In genomic region chr1:32906652-32907051, GRCh38 we compare ENCODE assay signal across 23 cellular contexts. TPM values are rescaled to one million over a fixed set of nuclear protein-coding genes. Genes with fewer than 3 reads are reported as not detected.
DNase-seq lines count a peak whose midpoint lies in the region; ATAC-seq, FAIRE-seq and TF ChIP-seq lines count a peak whose summit lies in the region.
"Had no signal": no experiment of that assay in that cellular context is flagged by ENCODE, and none has a peak within 500 bp of the region (broad histone marks: within the 10 kb centered on the region; RNA-seq: fewer than 3 reads in every experiment).

No MANE protein-coding gene starts in this region.

- no peak for TF ChIP-seq POLR2A in K562 (conservative IDR thresholded peaks at IDR 0.05)

- H3K9me1 ChIP-seq in K562 (ENCODE audit: control insufficient read depth, insufficient read depth, low read length), result no peaks in the 10 kb centered on the region

- peaks cover 0 to 2% of the 10 kb centered on the region in 2 experiments; a peak in 4 of 5 replicates for H3K4me1 ChIP-seq in K562 (replicated peaks in 1 of 2; ENCODE audit: control insufficient read depth in 2 of 2, insufficient read depth in 2 of 2, low read length in 2 of 2)
- H3K4me1 ChIP-seq in colonic mucosa, result no peaks in the 10 kb centered on the region
- no peaks in the 10 kb centered on the region for H3K4me1 ChIP-seq in osteoblast (ENCODE audit: insufficient read depth, low read length)
- H3K4me1 ChIP-seq: Caco-2 had no signal

- peak overlapping the region; percentile 89 for H3K27ac ChIP-seq in 22Rv1
- no peak overlapping the region for H3K27ac ChIP-seq in K562 (ENCODE audit: extremely low read depth, low read depth, low read length)
- peak overlapping the region; percentile 30 for H3K27ac ChIP-seq in colonic mucosa
- H3K27ac ChIP-seq in osteoblast (ENCODE audit: low read depth, low read length), result no peak overlapping the region
- H3K27ac ChIP-seq: BLaER1, C4-2B, GM23248 had no signal

- H3K9ac ChIP-seq in K562 (ENCODE audit: insufficient read depth in 1 of 2, low read depth in 2 of 2, low read length in 2 of 2) (no peak overlapping the region), colonic mucosa (ENCODE audit: low read depth in 2 of 2, low read length in 2 of 2) (peak overlapping the region in 1 of 2 donors; percentile 43)
- H3K9ac ChIP-seq: BLaER1, GM23248 had no signal

- peaks cover 2% of the 10 kb centered on the region; the same call in 1 of the 2 replicates for H3K9me3 ChIP-seq in K562 (replicated peaks; ENCODE audit: control insufficient read depth, insufficient read depth, low read depth, low read length)
- H3K9me3 ChIP-seq in colonic mucosa, result no peaks in the 10 kb centered on the region
- H3K9me3 ChIP-seq in osteoblast (ENCODE audit: low read depth, low read length), result no peaks in the 10 kb centered on the region
- H3K9me3 ChIP-seq: Caco-2 had no signal

- H3K4me3 ChIP-seq in K562 (no peak overlapping the region), colonic mucosa (no peak overlapping the region), osteoblast (ENCODE audit: insufficient read depth, low read length) (no peak overlapping the region)
- H3K4me3 ChIP-seq: BLaER1, GM23248 had no signal

- no TSS peak for BruUV-seq in K562 (replicated peaks; lab: Mats Ljungman, UMichigan)

- ATAC-seq in K562 (peak; percentile 53; the same call in 2 of the 3 replicates), omental fat pad (ENCODE audit: low FRiP score) (no peak), HG02981 (IDR thresholded peaks at IDR 0.05; ENCODE audit: unreplicated experiment) (no peak)
- ATAC-seq: CD8-positive, alpha-beta T cell had no signal

- in situ Hi-C loops in K562 (cut with MboI), result no loop called here

- H3K27me3 ChIP-seq in K562 (ENCODE audit: control insufficient read depth in 2 of 2, insufficient read depth in 2 of 2, low read length in 2 of 2) (peaks cover 12 to 13% of the 10 kb centered on the region in 2 experiments; a peak in 4 of 5 replicates), colonic mucosa (no peaks in the 10 kb centered on the region), osteoblast (ENCODE audit: insufficient read depth, low read length) (peaks cover 6% of the 10 kb centered on the region)
- H3K27me3 ChIP-seq: BLaER1 had no signal

- no peaks in the 10 kb centered on the region for H3K36me3 ChIP-seq in K562 (ENCODE audit: control insufficient read depth, insufficient read depth, low read length)
- no peaks in the 10 kb centered on the region for H3K36me3 ChIP-seq in colonic mucosa
- no peaks in the 10 kb centered on the region for H3K36me3 ChIP-seq in osteoblast (ENCODE audit: insufficient read depth, low read length)
- H3K36me3 ChIP-seq: BLaER1 had no signal

- no peak overlapping the region for H3K4me2 ChIP-seq in K562 (ENCODE audit: insufficient read depth, low read length)
- H3K4me2 ChIP-seq in osteoblast (ENCODE audit: insufficient read depth, low read length), result no peak overlapping the region
- H3K4me2 ChIP-seq: BLaER1 had no signal

- no peaks in the 10 kb centered on the region for H4K20me1 ChIP-seq in K562 (replicated peaks; ENCODE audit: control insufficient read depth, insufficient read depth, low read length)
- H4K20me1 ChIP-seq in osteoblast (ENCODE audit: insufficient read depth, low read length), result no peaks in the 10 kb centered on the region
- H4K20me1 ChIP-seq: BLaER1 had no signal

- H2AFZ ChIP-seq in K562 (ENCODE audit: low read depth, low read length) (no peak overlapping the region), osteoblast (ENCODE audit: low read length) (no peak overlapping the region)

- 34% methylated on average over 7 of the region's 7 CpGs for WGBS in K562 (ENCODE audit: insufficient coverage, low coverage, missing lambda C conversion rate)

- TF ChIP-seq EP300 in K562 (IDR thresholded peaks at IDR 0.05; ENCODE audit: low read length), result no peak

- FAIRE-seq in K562 (lab: Jason Lieb, UNC), result no peak
- FAIRE-seq: G401.6, GM12892, H1 had no signal

- DNase-seq in K562 (ENCODE audit: extremely low read depth in 1 of 4, low spot score in 3 of 4) (no peak), colonic mucosa (no peak), osteoblast (ENCODE audit: insufficient read length, low spot score, missing footprints) (peak; percentile 41), omental fat pad (ENCODE audit: low spot score) (no peak)
- DNase-seq in effector CD8-positive, alpha-beta T cell (lab: John Stamatoyannopoulos, UW), result no peak
- no peak for DNase-seq in stimulated activated CD4-positive, alpha-beta T cell treated with anti-CD3 and anti-CD28 coated beads, Interleukin-15, amount 100 ng/mL, for 24 hours
- DNase-seq: Caco-2; CD4-positive, CD25-positive, alpha-beta regulatory T cell; CD8-positive, alpha-beta T cell; DMS153; DND-41; GM23248; H7; HCEC 1CT had no signal

- CTCF ChIA-PET in K562 (lab: Yijun Ruan, JAX; ENCODE audit: low intra/inter-chr PET ratio), result no interaction called here

- TF ChIP-seq RAD21 in K562 (CRISPR knock-in tag; conservative IDR thresholded peaks at IDR 0.05 in 1 of 2, IDR thresholded peaks at IDR 0.05 in 1 of 2), result no peak

- intact Hi-C loops in K562 (cut with micrococcal nuclease), result no loop called here
- intact Hi-C loops in colonic mucosa (cut with DNase I), result no loop called here

- POLR2A ChIA-PET in K562 (lab: Yijun Ruan, JAX), result interaction anchor here (0.6 to 2.4 kb wide), 5 partner anchors 9 to 444 kb away, joined by 3 to 12 read pairs (median 4); no protein-coding TSS in a partner anchor

- TF ChIP-seq CTCF in 22Rv1 (IDR thresholded peaks at IDR 0.05) (no peak), K562 (IDR thresholded peaks at IDR 0.05 in 2 of 3, conservative IDR thresholded peaks at IDR 0.05 in 1 of 3; ENCODE audit: insufficient read depth in 2 of 3, low read depth in 1 of 3, low read length in 3 of 3) (no peak), colonic mucosa (IDR thresholded peaks at IDR 0.05) (no peak), osteoblast (IDR thresholded peaks at IDR 0.05; ENCODE audit: extremely low read depth, low read depth, low read length) (no peak), omental fat pad (IDR thresholded peaks at IDR 0.05) (no peak)

- H3K79me2 ChIP-seq in K562 (ENCODE audit: control insufficient read depth, insufficient read depth, low read length), result no peaks in the 10 kb centered on the region
- no peaks in the 10 kb centered on the region for H3K79me2 ChIP-seq in osteoblast (ENCODE audit: insufficient read depth, low read length)

RNA-seq across cellular contexts. Expression of gene TMEM54, which starts 5.5 kb away (rescaled TPM):
- 2.4 and 10.2 TPM in 2 replicates for total RNA-seq in K562 (2011; cell fraction: chromatin; rRNA removed; ENCODE audit: low replicate concordance)
- total RNA-seq in K562 (2011; cell fraction: nucleolus; rRNA removed), result 19.3 and 19.7 TPM in 2 replicates
- total RNA-seq in K562 (2011; cell fraction: nucleoplasm; rRNA removed), result 14.0 and 21.6 TPM in 2 replicates
- 12.8 and 14.5 TPM in 2 replicates for total RNA-seq in K562 (2014; rRNA removed)
- 1.2 and 2.1 TPM in 2 replicates for total RNA-seq in K562 (2014; rRNA removed; fragmentation: Illumina TruSeq; extraction: Trizol)
- total RNA-seq in K562 (2015; rRNA removed; fragmentation: Illumina TruSeq; extraction: Trizol), result 3.8 TPM in 2 replicates
- 13.1 and 15.1 TPM in 2 replicates for total RNA-seq in K562 (2021)
- polyA plus RNA-seq in K562 (2011; rRNA removed), result 16.2 and 31.0 TPM in 2 replicates
- 75.0 and 104 TPM in 2 replicates for polyA plus RNA-seq in K562 (2011; cell fraction: cytosol; rRNA removed)
- 24.7 and 26.3 TPM in 2 replicates for polyA plus RNA-seq in K562 (2011; cell fraction: nucleus; rRNA removed)
- polyA plus RNA-seq in K562 (2012), result 26.4 and 45.9 TPM in 2 replicates
- polyA plus RNA-seq in K562 (2014; fragmentation: Illumina TruSeq; extraction: Trizol), result 8.2 and 11.8 TPM in 2 replicates
- 1 to 10 TPM in 1 of 2 experiments, under 1 TPM in 1; 1.00 to 1.7 TPM for polyA plus RNA-seq in K562 (2014; fragmentation: Nextera tagmentation; extraction: Ambion mirVana)
- 9.8 and 13.3 TPM in 2 replicates for polyA plus RNA-seq in K562 (2014; rRNA removed)
- 5.4 and 6.5 TPM in 2 replicates for polyA minus RNA-seq in K562 (2011; rRNA and poly(A)+ RNA removed)
- 8.6 and 15.1 TPM in 2 replicates for polyA minus RNA-seq in K562 (2011; cell fraction: cytosol; rRNA and poly(A)+ RNA removed)
- polyA minus RNA-seq in K562 (2011; cell fraction: nucleus; rRNA and poly(A)+ RNA removed), result 4.2 TPM in 2 replicates
- 100 to 1,000 TPM; 715 to 878 TPM for total RNA-seq in colonic mucosa
- total RNA-seq in osteoblast, result 16.5 and 22.4 TPM in 2 replicates
- 10 to 100 TPM; 16.2 to 70.1 (median 26.4) TPM for total RNA-seq in omental fat pad
- total RNA-seq: B cell; CD4-positive, CD25-positive, alpha-beta regulatory T cell; CD8-positive, alpha-beta T cell had no signal
- polyA plus RNA-seq: CD4-positive, CD25-positive, alpha-beta regulatory T cell had no signal

RNA-seq across cellular contexts. Expression of gene HPCA, which starts 20.4 kb away (rescaled TPM):
- total RNA-seq in K562 (2011; cell fraction: chromatin; rRNA removed; ENCODE audit: low replicate concordance), result not detected in 2 replicates
- total RNA-seq in K562 (2011; cell fraction: nucleolus; rRNA removed), result not detected in 2 replicates
- not detected in 2 replicates for total RNA-seq in K562 (2011; cell fraction: nucleoplasm; rRNA removed)
- not detected in 2 replicates for total RNA-seq in K562 (2014; rRNA removed)
- not detected in 2 replicates for total RNA-seq in K562 (2014; rRNA removed; fragmentation: Illumina TruSeq; extraction: Trizol)
- not detected in 2 replicates for total RNA-seq in K562 (2015; rRNA removed; fragmentation: Illumina TruSeq; extraction: Trizol)
- total RNA-seq in K562 (2021), result not detected in 2 replicates
- not detected in 2 replicates for polyA plus RNA-seq in K562 (2011; rRNA removed)
- not detected in 2 replicates for polyA plus RNA-seq in K562 (2011; cell fraction: cytosol; rRNA removed)
- polyA plus RNA-seq in K562 (2011; cell fraction: nucleus; rRNA removed), result not detected in 2 replicates
- polyA plus RNA-seq in K562 (2012), result 0.22 and 0.44 TPM in 2 replicates
- not detected in 2 replicates for polyA plus RNA-seq in K562 (2014; fragmentation: Illumina TruSeq; extraction: Trizol)
- not detected for polyA plus RNA-seq in K562 (2014; fragmentation: Nextera tagmentation; extraction: Ambion mirVana)
- not detected in 2 replicates for polyA plus RNA-seq in K562 (2014; rRNA removed)
- polyA minus RNA-seq in K562 (2011; rRNA and poly(A)+ RNA removed), result not detected in 2 replicates
- polyA minus RNA-seq in K562 (2011; cell fraction: cytosol; rRNA and poly(A)+ RNA removed), result not detected in 2 replicates
- polyA minus RNA-seq in K562 (2011; cell fraction: nucleus; rRNA and poly(A)+ RNA removed), result not detected in 2 replicates
- total RNA-seq in colonic mucosa, result 1 to 10 TPM; 1.6 to 3.0 TPM
- total RNA-seq in osteoblast, result not detected in 2 replicates
- total RNA-seq in omental fat pad, result 1 to 10 TPM in 1 of 4 donors, not detected in 3; 1.2 TPM
- total RNA-seq: A172; B cell; Caco-2; CD4-positive, CD25-positive, alpha-beta regulatory T cell; CD8-positive, alpha-beta T cell; GM23248 had no signal
- polyA plus RNA-seq: CD4-positive, CD25-positive, alpha-beta regulatory T cell; GM23248 had no signal

RNA-seq across cellular contexts. Expression of gene FNDC5, which starts 35.9 kb away (rescaled TPM):
- 1.1 and 2.3 TPM in 2 replicates for total RNA-seq in K562 (2011; cell fraction: chromatin; rRNA removed; ENCODE audit: low replicate concordance)
- total RNA-seq in K562 (2011; cell fraction: nucleolus; rRNA removed), result 1.3 and 2.0 TPM in 2 replicates
- 0.59 and 1.1 TPM in 2 replicates for total RNA-seq in K562 (2011; cell fraction: nucleoplasm; rRNA removed)
- total RNA-seq in K562 (2014; rRNA removed) (0.14 and 0.61 TPM in 2 replicates), K562 (2014; rRNA removed; fragmentation: Illumina TruSeq; extraction: Trizol) (0.25 and 0.48 TPM in 2 replicates), K562 (2015; rRNA removed; fragmentation: Illumina TruSeq; extraction: Trizol) (0.22 and 0.41 TPM in 2 replicates), K562 (2021) (0.38 and 0.56 TPM in 2 replicates), colonic mucosa (under 1 TPM; 0.45 to 0.64 TPM), osteoblast (0.36 TPM in 1 of 2 replicates, not detected in the other), omental fat pad (1 to 10 TPM in 3 of 4 donors, under 1 TPM in 1; 0.48 to 3.0 (median 1.6) TPM)
- polyA plus RNA-seq in K562 (2011; rRNA removed) (2.1 and 2.5 TPM in 2 replicates), K562 (2014; fragmentation: Illumina TruSeq; extraction: Trizol) (0.17 and 0.25 TPM in 2 replicates), K562 (2014; fragmentation: Nextera tagmentation; extraction: Ambion mirVana) (under 1 TPM; 0.06 to 0.10 TPM), K562 (2014; rRNA removed) (0.12 and 0.24 TPM in 2 replicates)
- 1.3 and 1.6 TPM in 2 replicates for polyA plus RNA-seq in K562 (2011; cell fraction: cytosol; rRNA removed)
- 5.0 and 6.0 TPM in 2 replicates for polyA plus RNA-seq in K562 (2011; cell fraction: nucleus; rRNA removed)
- 0.42 and 0.81 TPM in 2 replicates for polyA plus RNA-seq in K562 (2012)
- 2.6 and 3.1 TPM in 2 replicates for polyA minus RNA-seq in K562 (2011; rRNA and poly(A)+ RNA removed)
- polyA minus RNA-seq in K562 (2011; cell fraction: cytosol; rRNA and poly(A)+ RNA removed), result 0.38 TPM in 1 of 2 replicates, not detected in the other
- 0.13 and 1.3 TPM in 2 replicates for polyA minus RNA-seq in K562 (2011; cell fraction: nucleus; rRNA and poly(A)+ RNA removed)
- total RNA-seq: A172; CD4-positive, CD25-positive, alpha-beta regulatory T cell; CD8-positive, alpha-beta T cell; GM23248 had no signal
- polyA plus RNA-seq: CD4-positive, CD25-positive, alpha-beta regulatory T cell had no signal

RNA-seq across cellular contexts. Expression of gene RNF19B, which starts 58.0 kb away (rescaled TPM):
- total RNA-seq in K562 (2011; cell fraction: chromatin; rRNA removed; ENCODE audit: low replicate concordance), result 7.2 and 10.6 TPM in 2 replicates
- 7.9 and 11.3 TPM in 2 replicates for total RNA-seq in K562 (2011; cell fraction: nucleolus; rRNA removed)
- 6.7 and 7.8 TPM in 2 replicates for total RNA-seq in K562 (2011; cell fraction: nucleoplasm; rRNA removed)
- total RNA-seq in K562 (2014; rRNA removed) (9.6 and 11.8 TPM in 2 replicates), K562 (2014; rRNA removed; fragmentation: Illumina TruSeq; extraction: Trizol) (9.1 and 10.2 TPM in 2 replicates), K562 (2015; rRNA removed; fragmentation: Illumina TruSeq; extraction: Trizol) (10.5 and 10.9 TPM in 2 replicates), K562 (2021) (14.9 TPM in 2 replicates), colonic mucosa (100 to 1,000 TPM in 1 of 2 donors, 10 to 100 TPM in 1; 44.4 to 106 TPM), osteoblast (14.5 and 19.7 TPM in 2 replicates), omental fat pad (10 to 100 TPM; 15.0 to 38.8 (median 29.2) TPM)
- polyA plus RNA-seq in K562 (2011; rRNA removed) (10.2 and 14.3 TPM in 2 replicates), K562 (2014; fragmentation: Illumina TruSeq; extraction: Trizol) (14.1 and 14.6 TPM in 2 replicates), K562 (2014; fragmentation: Nextera tagmentation; extraction: Ambion mirVana) (1 to 10 TPM; 2.6 to 2.8 TPM), K562 (2014; rRNA removed) (10.1 and 11.6 TPM in 2 replicates)
- 9.9 and 11.1 TPM in 2 replicates for polyA plus RNA-seq in K562 (2011; cell fraction: cytosol; rRNA removed)
- polyA plus RNA-seq in K562 (2011; cell fraction: nucleus; rRNA removed), result 5.4 and 6.0 TPM in 2 replicates
- 12.3 and 15.2 TPM in 2 replicates for polyA plus RNA-seq in K562 (2012)
- 18.7 and 25.2 TPM in 2 replicates for polyA minus RNA-seq in K562 (2011; rRNA and poly(A)+ RNA removed)
- 7.8 and 11.6 TPM in 2 replicates for polyA minus RNA-seq in K562 (2011; cell fraction: cytosol; rRNA and poly(A)+ RNA removed)
- 4.7 and 7.8 TPM in 2 replicates for polyA minus RNA-seq in K562 (2011; cell fraction: nucleus; rRNA and poly(A)+ RNA removed)

Comparison
In these comparisons a context has a peak if more than half of its experiments do, and no peak if none do; other contexts are left out.
1. H3K27ac ChIP-seq: peak in 22Rv1 (single experiment) and colonic mucosa (single experiment); none in K562 (single experiment) and osteoblast (single experiment).
2. RNA of gene TMEM54, which starts 5.5 kb away (total RNA-seq): 715 to 878 TPM in colonic mucosa; 16.2 to 70.1 TPM in omental fat pad, 16.5 to 22.4 TPM in osteoblast and 1.2 to 21.6 TPM in K562; every median in the first group is over 10 times any median in the second.